ENCODE assay signal across 1 cellular context in the genomic region with DNA sequence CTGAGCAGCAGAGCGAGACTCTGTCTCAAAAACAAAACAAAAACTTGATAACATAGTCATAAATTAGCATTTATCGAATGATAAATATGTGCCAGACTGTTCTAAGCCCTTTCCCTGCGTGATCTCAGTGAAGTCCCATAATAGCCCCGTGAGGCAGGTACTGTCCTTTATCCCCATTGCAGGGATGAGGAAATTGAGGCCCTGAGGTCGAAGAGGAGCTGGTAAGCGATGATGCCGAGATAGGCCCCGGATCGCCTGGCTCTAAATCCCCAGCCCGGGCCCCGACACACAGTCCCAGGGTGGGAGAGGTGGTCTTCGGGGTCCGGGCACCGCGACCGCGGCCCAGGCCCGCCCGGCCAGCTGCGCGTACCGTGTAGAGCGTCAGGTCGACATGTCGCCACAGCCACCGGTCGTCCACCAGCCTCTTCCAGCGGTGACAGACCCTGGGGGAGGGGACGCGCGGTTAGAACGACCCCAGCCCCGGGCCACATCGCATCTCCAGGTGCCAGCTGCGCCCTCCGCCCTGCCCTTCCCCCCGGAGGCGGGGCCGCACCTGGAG.
TF ChIP-seq lines count a peak whose summit lies in the region.

No MANE protein-coding gene starts in this region.

TF ChIP-seq in endothelial cell of umbilical vein, 7 proteins besides CTCF, POLR2A, EP300 and RAD21:
- TF ChIP-seq FOS (IDR thresholded peaks at IDR 0.05; ENCODE audit: borderline replicate concordance, insufficient read depth, low read length) (no peak), JUN (IDR thresholded peaks at IDR 0.05; ENCODE audit: borderline replicate concordance, insufficient read depth, insufficient read length, low read depth) (no peak), EZH2 (IDR thresholded peaks at IDR 0.05; ENCODE audit: borderline replicate concordance, low read depth, low read length, severe bottlenecking) (no peak), GATA2 (IDR thresholded peaks at IDR 0.05; ENCODE audit: insufficient read depth, insufficient read length, low read depth, low read length) (no peak), MYC (IDR thresholded peaks at IDR 0.05; ENCODE audit: low read depth, low read length) (no peak)
